Comparison of ENCODE assay signal across 9 cellular contexts in the genomic region with DNA sequence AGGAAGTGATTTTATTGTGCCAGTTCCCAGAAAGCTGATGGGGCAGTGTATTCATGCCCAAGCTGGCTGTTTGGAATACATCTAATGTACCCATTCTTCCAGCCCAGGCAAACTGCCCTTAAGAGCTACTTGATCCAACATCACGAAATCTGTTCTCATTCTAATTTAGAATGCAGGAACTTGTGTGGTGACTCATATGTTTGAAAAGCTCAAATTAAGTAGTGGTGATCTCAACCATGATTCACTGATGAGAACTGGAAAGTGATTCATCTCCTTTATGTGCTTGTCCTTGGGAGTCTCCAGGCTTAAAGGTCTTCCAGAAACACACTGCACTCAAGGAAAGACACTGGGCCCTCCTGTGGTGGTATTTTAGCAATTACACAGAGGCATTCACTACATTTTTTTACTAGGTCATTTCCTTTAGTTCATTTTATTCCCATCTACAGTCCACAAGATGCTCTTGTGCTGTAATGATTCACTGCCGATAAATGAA.
DNase-seq lines count a peak whose midpoint lies in the region; ATAC-seq and TF ChIP-seq lines count a peak whose summit lies in the region.
"Had no signal": no experiment of that assay in that cellular context is flagged by ENCODE, and none has a peak within 500 bp of the region (broad histone marks: within the 10 kb centered on the region; RNA-seq: fewer than 3 reads in every experiment).

No MANE protein-coding gene starts in this region.

- H2AFZ ChIP-seq in smooth muscle cell (ENCODE audit: low read depth): no peak overlapping the region

- no peaks in the 10 kb centered on the region for H3K4me1 Mint-ChIP-seq in endothelial cell (ENCODE audit: unreplicated experiment)

- peak; percentile 97 for ATAC-seq in RWPE2 (ENCODE audit: low read depth)
- no peak for ATAC-seq in GM18873 (IDR thresholded peaks at IDR 0.05; ENCODE audit: low FRiP score, unreplicated experiment)
- no peak for ATAC-seq in GM18870 (IDR thresholded peaks at IDR 0.05; ENCODE audit: unreplicated experiment)

- H3K9me3 Mint-ChIP-seq in endothelial cell (ENCODE audit: unreplicated experiment): no peaks in the 10 kb centered on the region

- no peak overlapping the region for H3K4me3 Mint-ChIP-seq in endothelial cell (ENCODE audit: unreplicated experiment)
- H3K4me3 Mint-ChIP-seq: B cell had no signal

- H3K36me3 Mint-ChIP-seq in endothelial cell (ENCODE audit: low read depth, unreplicated experiment): peaks cover 5% of the 10 kb centered on the region

- WGBS in smooth muscle cell (ENCODE audit: low lambda C conversion rate): 8% methylated on average over 2 of the region's 2 CpGs

- peak overlapping the region; percentile 15 for H3K4me2 ChIP-seq in smooth muscle cell

- no peaks in the 10 kb centered on the region for H3K9me3 ChIP-seq in RWPE2 (ENCODE audit: severe bottlenecking)
- H3K9me3 ChIP-seq in smooth muscle cell (replicated peaks; ENCODE audit: low read depth): no peaks in the 10 kb centered on the region

- no peaks in the 10 kb centered on the region for H3K27me3 Mint-ChIP-seq in endothelial cell (ENCODE audit: unreplicated experiment)

- H3F3A ChIP-seq in smooth muscle cell (ENCODE audit: low read depth): peaks cover 5% of the 10 kb centered on the region

- DNase-seq in DMS153 (lab: John Stamatoyannopoulos, UW) (peak; percentile 45), DMS153 treated with DMSO at 0.1 percent for 48 hours (lab: John Stamatoyannopoulos, UW; ENCODE audit: unreplicated experiment) (no peak), RWPE2 (ENCODE audit: low spot score) (peak; percentile 72), glomerular visceral epithelial cell (ENCODE audit: extremely low spot score) (peak; percentile 95), smooth muscle cell (lab: John Stamatoyannopoulos, UW; ENCODE audit: unreplicated experiment) (no peak), endothelial cell (ENCODE audit: low spot score) (no peak)

- H3K4me3 ChIP-seq in RWPE2 (ENCODE audit: severe bottlenecking) (no peak overlapping the region), smooth muscle cell (no peak overlapping the region)

- no peaks in the 10 kb centered on the region for H3K79me2 ChIP-seq in smooth muscle cell (ENCODE audit: low read depth)

- no peaks in the 10 kb centered on the region for H3K27me3 ChIP-seq in RWPE2 (ENCODE audit: insufficient read depth, poor library complexity, severe bottlenecking)
- no peaks in the 10 kb centered on the region for H3K27me3 ChIP-seq in smooth muscle cell (ENCODE audit: low read depth)

- H4K20me1 ChIP-seq in smooth muscle cell (ENCODE audit: low read depth): no peaks in the 10 kb centered on the region

- H3K4me1 ChIP-seq in RWPE2 (ENCODE audit: insufficient read depth, poor library complexity, severe bottlenecking) (peaks cover 31% of the 10 kb centered on the region), smooth muscle cell (ENCODE audit: low read depth) (no peaks in the 10 kb centered on the region)

- H3K27ac ChIP-seq in RWPE2 (ENCODE audit: poor library complexity, severe bottlenecking): peak overlapping the region; percentile 96
- H3K27ac ChIP-seq in smooth muscle cell (ENCODE audit: low read depth): peak overlapping the region; percentile 89

- H3K9ac ChIP-seq in smooth muscle cell (ENCODE audit: low read depth): peak overlapping the region; percentile 63

- no peak overlapping the region for H3K27ac Mint-ChIP-seq in endothelial cell (ENCODE audit: unreplicated experiment)
- H3K27ac Mint-ChIP-seq: B cell had no signal

- TF ChIP-seq CTCF in RWPE2 (IDR thresholded peaks at IDR 0.05; ENCODE audit: poor library complexity, severe bottlenecking) (peak; percentile 76), smooth muscle cell (IDR thresholded peaks at IDR 0.05; ENCODE audit: borderline replicate concordance, insufficient read depth, poor library complexity, severe bottlenecking) (peak; percentile 24), endothelial cell (IDR thresholded peaks at IDR 0.05; ENCODE audit: unreplicated experiment) (no peak)

- H3K36me3 ChIP-seq in RWPE2 (ENCODE audit: low read depth): no peaks in the 10 kb centered on the region
- H3K36me3 ChIP-seq in smooth muscle cell (ENCODE audit: low read depth): no peaks in the 10 kb centered on the region

Comparison
In these comparisons a context has a peak if more than half of its experiments do, and no peak if none do; other contexts are left out.
1. DNase-seq: peak in DMS153 (single experiment), RWPE2 (single experiment) and glomerular visceral epithelial cell (single experiment); none in DMS153 treated with DMSO at 0.1 percent for 48 hours (single experiment), smooth muscle cell (single experiment) and endothelial cell (single experiment).